Comparison of ENCODE assay signal across 12 cellular contexts in genomic region chr14:24563505-24563904, GRCh38. TPM values are rescaled to one million over a fixed set of nuclear protein-coding genes. Genes with fewer than 3 reads are reported as not detected.
"Had no signal": no experiment of that assay in that cellular context is flagged by ENCODE, and none has a peak within 500 bp of the region (broad histone marks: within the 10 kb centered on the region; RNA-seq: fewer than 3 reads in every experiment).

No MANE protein-coding gene starts in this region.

- DNase-seq: GM23248, GOT3, H7, H9, HCEC 1CT, HFFc6 had no signal

- H3K36me3 ChIP-seq: HAP-1 had no signal

- H2AFZ ChIP-seq: GM23248, GM23338 had no signal

- H3K4me1 ChIP-seq: HAP-1 had no signal

- H3K27ac ChIP-seq: GM23248 had no signal

- H3K4me2 ChIP-seq: GM23338 had no signal

- H3K9ac ChIP-seq: GM23248 had no signal

- FAIRE-seq: H1, H54 had no signal

- H3K4me1 Mint-ChIP-seq: GM23338, H9 had no signal

- H3K9me3 ChIP-seq: HAP-1 had no signal

- H3K27ac Mint-ChIP-seq: GM23338, H9, HFFc6 had no signal

- ATAC-seq: GM23338, HCT116 had no signal

- H3K4me3 Mint-ChIP-seq: GM23338, H9, HFFc6 had no signal

- H3K4me3 ChIP-seq: GM23248, GM23338, HAP-1 had no signal

RNA-seq across cellular contexts. Expression of gene CTSG, which starts 12.5 kb away (rescaled TPM):
- total RNA-seq: GM23248, GM23338, H1, H4, H9, HFFc6 had no signal
- polyA plus RNA-seq: GM23248, GM23338, H1 had no signal

RNA-seq across cellular contexts. Expression of gene GZMH, which starts 46.0 kb away (rescaled TPM):
- total RNA-seq: GM23248, GM23338, H1, H4, H7, H9, HFFc6 had no signal
- polyA plus RNA-seq: GM23248, GM23338, H1 had no signal

RNA-seq across cellular contexts. Expression of gene CMA1, which starts 55.4 kb away (rescaled TPM):
- total RNA-seq: GM23248, GM23338, H1, H4, H7, H9, HFFc6 had no signal
- polyA plus RNA-seq: GM23248, GM23338, H1 had no signal
